Comparison of ENCODE assay signal across 1 cellular context in the genomic region with DNA sequence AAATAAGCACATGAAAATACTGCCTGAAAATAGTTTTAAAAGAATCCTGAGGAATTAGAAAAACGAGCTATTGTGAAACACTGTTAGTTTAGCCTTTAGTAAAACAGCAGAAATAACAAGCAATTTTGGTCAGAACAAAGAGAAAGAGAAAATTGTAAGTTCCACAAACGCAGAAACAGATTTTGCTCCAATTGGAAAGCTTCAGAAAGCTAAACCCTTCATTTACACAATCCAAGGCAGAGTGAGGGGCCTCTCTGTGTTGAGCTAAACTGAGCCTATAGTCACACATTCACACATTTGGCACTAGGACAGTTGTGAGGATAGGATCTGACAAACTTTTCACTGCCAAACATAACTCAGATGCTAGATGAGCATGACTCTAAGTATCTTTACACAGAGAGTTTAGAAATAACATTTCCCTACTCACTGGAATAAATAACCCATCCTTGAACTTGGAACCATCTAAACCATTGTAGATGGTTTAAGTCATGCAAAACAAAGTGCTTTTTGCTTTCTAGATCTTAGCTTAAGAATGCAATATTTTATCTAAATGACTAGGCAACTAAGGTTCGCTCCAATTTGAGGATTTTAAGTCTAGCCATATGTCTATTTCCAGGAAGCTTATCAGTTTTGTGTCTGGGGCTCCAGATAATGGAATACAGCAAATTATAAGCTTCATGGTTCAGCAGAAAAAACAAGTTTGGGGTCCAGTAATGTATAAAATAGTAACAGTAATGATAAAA.
TF ChIP-seq lines count a peak whose summit lies in the region.

No MANE protein-coding gene starts in this region.

TF ChIP-seq in HepG2, 621 proteins besides CTCF, POLR2A, EP300 and RAD21 (continued from another document):
- TF ChIP-seq ZNF609 (CRISPR knock-in tag; IDR thresholded peaks at IDR 0.05; ENCODE audit: borderline replicate concordance) (peak; percentile 38; the same call in 1 of the 2 replicates), ZNF556 (CRISPR knock-in tag; IDR thresholded peaks at IDR 0.05; ENCODE audit: borderline replicate concordance) (no peak), TCF7 (IDR thresholded peaks at IDR 0.05; ENCODE audit: low read depth) (peak; percentile 43), ZSCAN29 (CRISPR knock-in tag; conservative IDR thresholded peaks at IDR 0.05) (no peak), NCOA1 (CRISPR knock-in tag; IDR thresholded peaks at IDR 0.05) (no peak), FIP1L1 (IDR thresholded peaks at IDR 0.05; ENCODE audit: borderline replicate concordance, insufficient read depth, low read depth, low read length) (no peak), SNAPC2 (CRISPR knock-in tag; IDR thresholded peaks at IDR 0.05) (no peak), MXI1 (IDR thresholded peaks at IDR 0.05; ENCODE audit: borderline replicate concordance, low read depth, low read length) (no peak), TCF12 (IDR thresholded peaks at IDR 0.05) (no peak), TCF12 (CRISPR knock-in tag; IDR thresholded peaks at IDR 0.05) (no peak), AKAP8 (CRISPR knock-in tag; IDR thresholded peaks at IDR 0.05) (no peak), ZNF382 (CRISPR knock-in tag; IDR thresholded peaks at IDR 0.05; ENCODE audit: borderline replicate concordance) (no peak), ZNF430 (CRISPR knock-in tag; IDR thresholded peaks at IDR 0.05) (0 out of 2 replicates have a peak, but pooled peaks have one; percentile 27), ZNF12 (CRISPR knock-in tag; IDR thresholded peaks at IDR 0.05) (no peak), ONECUT2 (CRISPR knock-in tag; IDR thresholded peaks at IDR 0.05) (no peak), HDAC2 (CRISPR knock-in tag; IDR thresholded peaks at IDR 0.05) (peak; percentile 56; the same call in 1 of the 2 replicates), HMGXB4 (CRISPR knock-in tag; IDR thresholded peaks at IDR 0.05; ENCODE audit: borderline replicate concordance in 1 of 2, low read depth in 1 of 2) (peak in 1 of 2 experiments; percentile 48; a peak in 1 of 4 replicates), NFKB2 (CRISPR knock-in tag; IDR thresholded peaks at IDR 0.05; ENCODE audit: borderline replicate concordance) (no peak), ISL2 (CRISPR knock-in tag; IDR thresholded peaks at IDR 0.05) (peak; percentile 74), ZNF367 (CRISPR knock-in tag; IDR thresholded peaks at IDR 0.05; ENCODE audit: borderline replicate concordance) (no peak), ZNF280B (CRISPR knock-in tag; IDR thresholded peaks at IDR 0.05; ENCODE audit: borderline replicate concordance) (no peak), BCL6 (CRISPR knock-in tag; IDR thresholded peaks at IDR 0.05) (peak; percentile 61), SIN3A (IDR thresholded peaks at IDR 0.05; ENCODE audit: borderline replicate concordance, low read depth, low read length) (no peak), MTERF4 (CRISPR knock-in tag; IDR thresholded peaks at IDR 0.05) (no peak)
- TF ChIP-seq, protein P1, sequence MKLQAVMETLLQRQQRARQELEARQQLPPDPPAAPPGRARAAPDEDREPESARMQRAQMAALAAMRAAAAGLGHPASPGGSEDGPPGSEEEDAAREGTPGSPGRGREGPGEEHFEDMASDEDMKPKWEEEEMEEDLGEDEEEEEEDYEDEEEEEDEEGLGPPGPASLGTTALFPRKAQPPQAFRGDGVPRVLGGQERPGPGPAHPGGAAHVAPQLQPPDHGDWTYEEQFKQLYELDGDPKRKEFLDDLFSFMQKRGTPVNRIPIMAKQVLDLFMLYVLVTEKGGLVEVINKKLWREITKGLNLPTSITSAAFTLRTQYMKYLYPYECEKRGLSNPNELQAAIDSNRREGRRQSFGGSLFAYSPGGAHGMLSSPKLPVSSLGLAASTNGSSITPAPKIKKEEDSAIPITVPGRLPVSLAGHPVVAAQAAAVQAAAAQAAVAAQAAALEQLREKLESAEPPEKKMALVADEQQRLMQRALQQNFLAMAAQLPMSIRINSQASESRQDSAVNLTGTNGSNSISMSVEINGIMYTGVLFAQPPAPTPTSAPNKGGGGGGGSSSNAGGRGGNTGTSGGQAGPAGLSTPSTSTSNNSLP (IDR thresholded peaks at IDR 0.05; ENCODE audit: low read depth, low read length): no peak
- TF ChIP-seq, protein P2, sequence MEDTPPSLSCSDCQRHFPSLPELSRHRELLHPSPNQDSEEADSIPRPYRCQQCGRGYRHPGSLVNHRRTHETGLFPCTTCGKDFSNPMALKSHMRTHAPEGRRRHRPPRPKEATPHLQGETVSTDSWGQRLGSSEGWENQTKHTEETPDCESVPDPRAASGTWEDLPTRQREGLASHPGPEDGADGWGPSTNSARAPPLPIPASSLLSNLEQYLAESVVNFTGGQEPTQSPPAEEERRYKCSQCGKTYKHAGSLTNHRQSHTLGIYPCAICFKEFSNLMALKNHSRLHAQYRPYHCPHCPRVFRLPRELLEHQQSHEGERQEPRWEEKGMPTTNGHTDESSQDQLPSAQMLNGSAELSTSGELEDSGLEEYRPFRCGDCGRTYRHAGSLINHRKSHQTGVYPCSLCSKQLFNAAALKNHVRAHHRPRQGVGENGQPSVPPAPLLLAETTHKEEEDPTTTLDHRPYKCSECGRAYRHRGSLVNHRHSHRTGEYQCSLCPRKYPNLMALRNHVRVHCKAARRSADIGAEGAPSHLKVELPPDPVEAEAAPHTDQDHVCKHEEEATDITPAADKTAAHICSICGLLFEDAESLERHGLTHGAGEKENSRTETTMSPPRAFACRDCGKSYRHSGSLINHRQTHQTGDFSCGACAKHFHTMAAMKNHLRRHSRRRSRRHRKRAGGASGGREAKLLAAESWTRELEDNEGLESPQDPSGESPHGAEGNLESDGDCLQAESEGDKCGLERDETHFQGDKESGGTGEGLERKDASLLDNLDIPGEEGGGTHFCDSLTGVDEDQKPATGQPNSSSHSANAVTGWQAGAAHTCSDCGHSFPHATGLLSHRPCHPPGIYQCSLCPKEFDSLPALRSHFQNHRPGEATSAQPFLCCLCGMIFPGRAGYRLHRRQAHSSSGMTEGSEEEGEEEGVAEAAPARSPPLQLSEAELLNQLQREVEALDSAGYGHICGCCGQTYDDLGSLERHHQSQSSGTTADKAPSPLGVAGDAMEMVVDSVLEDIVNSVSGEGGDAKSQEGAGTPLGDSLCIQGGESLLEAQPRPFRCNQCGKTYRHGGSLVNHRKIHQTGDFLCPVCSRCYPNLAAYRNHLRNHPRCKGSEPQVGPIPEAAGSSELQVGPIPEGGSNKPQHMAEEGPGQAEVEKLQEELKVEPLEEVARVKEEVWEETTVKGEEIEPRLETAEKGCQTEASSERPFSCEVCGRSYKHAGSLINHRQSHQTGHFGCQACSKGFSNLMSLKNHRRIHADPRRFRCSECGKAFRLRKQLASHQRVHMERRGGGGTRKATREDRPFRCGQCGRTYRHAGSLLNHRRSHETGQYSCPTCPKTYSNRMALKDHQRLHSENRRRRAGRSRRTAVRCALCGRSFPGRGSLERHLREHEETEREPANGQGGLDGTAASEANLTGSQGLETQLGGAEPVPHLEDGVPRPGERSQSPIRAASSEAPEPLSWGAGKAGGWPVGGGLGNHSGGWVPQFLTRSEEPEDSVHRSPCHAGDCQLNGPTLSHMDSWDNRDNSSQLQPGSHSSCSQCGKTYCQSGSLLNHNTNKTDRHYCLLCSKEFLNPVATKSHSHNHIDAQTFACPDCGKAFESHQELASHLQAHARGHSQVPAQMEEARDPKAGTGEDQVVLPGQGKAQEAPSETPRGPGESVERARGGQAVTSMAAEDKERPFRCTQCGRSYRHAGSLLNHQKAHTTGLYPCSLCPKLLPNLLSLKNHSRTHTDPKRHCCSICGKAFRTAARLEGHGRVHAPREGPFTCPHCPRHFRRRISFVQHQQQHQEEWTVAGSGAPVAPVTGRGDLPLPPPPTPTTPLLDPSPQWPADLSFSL (CRISPR knock-in tag; IDR thresholded peaks at IDR 0.05): peak; percentile 87
